ENCODE assay signal across 9 cellular contexts in the genomic region with DNA sequence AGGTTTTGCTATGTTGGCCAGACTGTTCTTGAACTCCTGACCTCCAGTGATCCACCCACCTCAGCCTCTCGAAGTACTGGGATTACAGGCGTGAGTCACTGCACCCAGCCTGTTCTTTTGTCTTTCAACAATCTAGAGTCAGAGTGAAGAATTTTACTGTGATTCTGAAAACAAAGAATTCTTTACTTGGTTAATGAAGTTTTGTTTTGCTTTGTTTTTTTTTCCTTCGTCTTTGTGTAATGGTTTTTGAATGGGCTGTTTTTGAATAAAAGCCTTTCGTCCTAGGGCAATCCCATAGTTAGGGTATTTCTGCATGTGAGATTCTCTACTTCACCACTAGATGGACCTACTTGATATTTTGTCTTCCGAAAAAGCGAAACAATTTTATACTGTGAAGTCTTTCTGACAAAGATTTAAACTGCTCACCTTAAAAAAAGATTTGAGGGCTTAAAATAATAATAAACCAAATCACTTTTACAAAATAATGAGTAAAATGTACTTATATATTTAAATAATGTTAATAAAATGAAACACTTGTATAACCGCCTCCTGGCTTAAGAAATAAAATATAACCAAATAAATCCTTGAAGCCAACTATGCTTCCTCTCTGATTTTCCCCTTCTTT. TPM values are rescaled to one million over a fixed set of nuclear protein-coding genes. Genes with fewer than 3 reads are reported as not detected.
DNase-seq lines count a peak whose midpoint lies in the region; ATAC-seq and TF ChIP-seq lines count a peak whose summit lies in the region.
"Had no signal": no experiment of that assay in that cellular context is flagged by ENCODE, and none has a peak within 500 bp of the region (broad histone marks: within the 10 kb centered on the region; RNA-seq: fewer than 3 reads in every experiment).

No MANE protein-coding gene starts in this region.

- H4K20me1 ChIP-seq in PC-3 (ENCODE audit: low read length) = no peaks in the 10 kb centered on the region

- no peaks in the 10 kb centered on the region for H3K4me1 Mint-ChIP-seq in endothelial cell (ENCODE audit: unreplicated experiment)
- H3K4me1 Mint-ChIP-seq in stimulated activated naive CD8-positive, alpha-beta T cell treated with anti-CD3 and anti-CD28 coated beads, Interleukin-15, amount 100 ng/mL, for 72 hours = no peaks in the 10 kb centered on the region

- TF ChIP-seq CTCF in PC-3 (conservative IDR thresholded peaks at IDR 0.05; ENCODE audit: low read depth, low read length) = peak; percentile 86
- peak; percentile 88 for TF ChIP-seq CTCF in endothelial cell (IDR thresholded peaks at IDR 0.05; ENCODE audit: unreplicated experiment)

- no peak overlapping the region for H3K27ac ChIP-seq in PC-3 (ENCODE audit: low read length)

- no peaks in the 10 kb centered on the region for H3K36me3 Mint-ChIP-seq in endothelial cell (ENCODE audit: low read depth, unreplicated experiment)

- no peaks in the 10 kb centered on the region for H3K36me3 ChIP-seq in PC-3 (ENCODE audit: low read depth, low read length)

- no peaks in the 10 kb centered on the region for H3F3A ChIP-seq in PC-3 (ENCODE audit: low read length, unreplicated experiment)

- H3K9me2 ChIP-seq in PC-3 (replicated peaks; ENCODE audit: low read length) = no peaks in the 10 kb centered on the region

- intact Hi-C loops in PC-3 (cut with micrococcal nuclease) = loop anchor here (1.0 to 2.0 kb wide), 2 partner anchors 43 to 342 kb away; partner anchors contain the start of gene SC5D

- no peaks in the 10 kb centered on the region for H3K27me3 Mint-ChIP-seq in endothelial cell (ENCODE audit: unreplicated experiment)
- peaks cover 14% of the 10 kb centered on the region for H3K27me3 Mint-ChIP-seq in stimulated activated naive CD8-positive, alpha-beta T cell treated with anti-CD3 and anti-CD28 coated beads, Interleukin-15, amount 100 ng/mL, for 72 hours

- no peaks in the 10 kb centered on the region for H3K9me3 Mint-ChIP-seq in endothelial cell (ENCODE audit: unreplicated experiment)
- peaks cover 4% of the 10 kb centered on the region in 2 donors for H3K9me3 Mint-ChIP-seq in stimulated activated naive CD8-positive, alpha-beta T cell treated with anti-CD3 and anti-CD28 coated beads, Interleukin-15, amount 100 ng/mL, for 72 hours

- H3K79me2 ChIP-seq in PC-3 (ENCODE audit: low read length) = no peaks in the 10 kb centered on the region

- no peak overlapping the region for H3K27ac Mint-ChIP-seq in endothelial cell (ENCODE audit: unreplicated experiment)
- H3K27ac Mint-ChIP-seq in stimulated activated naive CD8-positive, alpha-beta T cell treated with anti-CD3 and anti-CD28 coated beads, Interleukin-15, amount 100 ng/mL, for 72 hours = no peak overlapping the region
- H3K27ac Mint-ChIP-seq: dendritic cell treated with granulocyte-macrophage colony-stimulating factor and Interleukin-4, amounts not matched to agents 40 ng/mL and 50 ng/mL, for 4 days had no signal

- no peak overlapping the region for H3K4me3 Mint-ChIP-seq in endothelial cell (ENCODE audit: unreplicated experiment)
- no peak overlapping the region for H3K4me3 Mint-ChIP-seq in stimulated activated naive CD8-positive, alpha-beta T cell treated with anti-CD3 and anti-CD28 coated beads, Interleukin-15, amount 100 ng/mL, for 72 hours
- H3K4me3 Mint-ChIP-seq: dendritic cell treated with granulocyte-macrophage colony-stimulating factor and Interleukin-4, amounts not matched to agents 40 ng/mL and 50 ng/mL, for 4 days had no signal

- no peaks in the 10 kb centered on the region for H3K9me3 ChIP-seq in PC-3 (ENCODE audit: low read length)

- BruUV-seq in PC-3 (replicated peaks; lab: Mats Ljungman, UMichigan) = no TSS peak

- DNase-seq in activated CD4-positive, alpha-beta T cell treated with anti-CD3 and anti-CD28 coated beads for 48 hours = peak; percentile 38
- DNase-seq in activated CD4-positive, alpha-beta T cell treated with anti-CD3 and anti-CD28 coated beads for 4 hours = no peak
- DNase-seq in PC-3 = peak; percentile 72
- no peak for DNase-seq in endothelial cell (ENCODE audit: low spot score)
- DNase-seq in middle frontal gyrus (ENCODE audit: extremely low spot score, low spot score) = peak; percentile 31
- DNase-seq in stimulated activated naive CD8-positive, alpha-beta T cell treated with anti-CD3 and anti-CD28 coated beads, Interleukin-15, amount 100 ng/mL, for 72 hours = no peak
- DNase-seq in effector CD8-positive, alpha-beta T cell (lab: John Stamatoyannopoulos, UW) = no peak

- peak overlapping the region; percentile 14; the same call in 1 of the 2 replicates for H3K4me2 ChIP-seq in PC-3 (ENCODE audit: low read length)

- no peak overlapping the region for H3K9ac ChIP-seq in PC-3 (ENCODE audit: low read length)

- H2AFZ ChIP-seq in PC-3 (ENCODE audit: low read length) = no peak overlapping the region

- CTCF ChIA-PET in PC-3 (lab: Charles Lee) = no interaction called here

- POLR2A ChIA-PET in PC-3 (lab: Charles Lee; ENCODE audit: unreplicated experiment) = no interaction called here

- H3K4me1 ChIP-seq in PC-3 (ENCODE audit: insufficient read depth, low read length) = peaks cover 45% of the 10 kb centered on the region

- no peaks in the 10 kb centered on the region for H3K27me3 ChIP-seq in PC-3 (ENCODE audit: low read length)

- ATAC-seq in HG03460 (IDR thresholded peaks at IDR 0.05; ENCODE audit: unreplicated experiment) (peak; percentile 61), PC-3 (peak; percentile 69)
- ATAC-seq in stimulated activated naive CD8-positive, alpha-beta T cell treated with anti-CD3 and anti-CD28 coated beads, Interleukin-15, amount 100 ng/mL, for 72 hours = no peak

- H3K4me3 ChIP-seq in PC-3 (ENCODE audit: low read length) = no peak overlapping the region

RNA-seq across cellular contexts. Expression of gene SC5D, which starts 43.4 kb away (rescaled TPM):
- total RNA-seq in PC-3 (2014; rRNA removed) (38.4 and 43.0 TPM in 2 replicates), endothelial cell (ENCODE audit: unreplicated experiment) (88.8 TPM)

Comparison
In these comparisons a context has a peak if more than half of its experiments do, and no peak if none do; other contexts are left out.
1. DNase-seq: peak in activated CD4-positive, alpha-beta T cell treated with anti-CD3 and anti-CD28 coated beads for 48 hours (single experiment), PC-3 (single experiment) and middle frontal gyrus (single experiment); none in activated CD4-positive, alpha-beta T cell treated with anti-CD3 and anti-CD28 coated beads for 4 hours (0 of 2), endothelial cell (single experiment), stimulated activated naive CD8-positive, alpha-beta T cell treated with anti-CD3 and anti-CD28 coated beads, Interleukin-15, amount 100 ng/mL, for 72 hours (0 of 2) and effector CD8-positive, alpha-beta T cell (single experiment).